1 cellular context compared by ENCODE assay signal in the genomic region with DNA sequence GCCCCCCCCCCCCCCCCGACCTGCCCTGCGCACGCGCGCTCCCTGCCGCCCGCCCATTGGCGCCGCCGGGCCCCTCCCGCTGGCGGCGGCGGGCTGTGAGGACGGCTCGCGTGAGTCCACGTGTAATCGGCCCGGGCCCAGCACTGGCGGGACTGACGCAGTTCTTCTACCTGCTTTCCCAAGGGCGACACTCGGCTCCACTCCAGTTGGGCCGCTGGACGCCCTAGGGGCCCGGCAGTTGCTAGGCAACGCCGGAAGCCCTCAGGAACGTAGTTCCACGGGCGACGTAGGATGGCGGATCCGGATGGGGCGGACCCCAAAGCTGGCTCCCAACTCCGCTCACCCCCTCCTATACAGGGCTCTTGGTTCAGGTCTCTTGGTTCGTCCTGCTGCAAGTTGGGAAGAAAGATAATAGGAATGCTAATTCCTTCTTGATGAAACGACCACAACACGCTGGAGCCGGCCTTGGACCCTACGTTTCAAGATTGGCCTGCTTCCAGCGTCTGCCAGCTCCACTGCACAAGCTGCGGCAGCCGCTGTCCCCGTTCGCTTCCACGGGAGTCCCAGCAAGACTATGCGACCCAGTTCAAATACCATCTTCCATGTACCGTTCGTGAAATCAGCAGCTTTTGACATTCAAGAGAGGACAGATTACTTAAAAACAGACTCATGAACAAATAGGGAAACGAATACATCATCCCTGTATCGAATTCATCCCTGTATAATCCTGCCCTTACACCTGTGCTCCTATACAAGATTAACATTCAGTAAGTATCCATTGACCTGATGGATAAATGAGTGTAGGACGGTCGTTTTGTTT.
TF ChIP-seq lines count a peak whose summit lies in the region.

No MANE protein-coding gene starts in this region.

TF ChIP-seq in HepG2, 621 proteins besides CTCF, POLR2A, EP300 and RAD21 (continued from another document and continues in another):
- TF ChIP-seq, protein P1, sequence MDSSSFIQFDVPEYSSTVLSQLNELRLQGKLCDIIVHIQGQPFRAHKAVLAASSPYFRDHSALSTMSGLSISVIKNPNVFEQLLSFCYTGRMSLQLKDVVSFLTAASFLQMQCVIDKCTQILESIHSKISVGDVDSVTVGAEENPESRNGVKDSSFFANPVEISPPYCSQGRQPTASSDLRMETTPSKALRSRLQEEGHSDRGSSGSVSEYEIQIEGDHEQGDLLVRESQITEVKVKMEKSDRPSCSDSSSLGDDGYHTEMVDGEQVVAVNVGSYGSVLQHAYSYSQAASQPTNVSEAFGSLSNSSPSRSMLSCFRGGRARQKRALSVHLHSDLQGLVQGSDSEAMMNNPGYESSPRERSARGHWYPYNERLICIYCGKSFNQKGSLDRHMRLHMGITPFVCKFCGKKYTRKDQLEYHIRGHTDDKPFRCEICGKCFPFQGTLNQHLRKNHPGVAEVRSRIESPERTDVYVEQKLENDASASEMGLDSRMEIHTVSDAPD (CRISPR knock-in tag; IDR thresholded peaks at IDR 0.05), result no peak
- peak; percentile 55 for TF ChIP-seq MIXL1 (CRISPR knock-in tag; IDR thresholded peaks at IDR 0.05)
- TF ChIP-seq ZNF460 (CRISPR knock-in tag; IDR thresholded peaks at IDR 0.05; ENCODE audit: borderline replicate concordance), result 0 out of 2 replicates have a peak, but pooled peaks have one; percentile 43
- no peak for TF ChIP-seq JUND (CRISPR knock-in tag; IDR thresholded peaks at IDR 0.05)
- peak; percentile 94 for TF ChIP-seq ZFP37 (CRISPR knock-in tag; IDR thresholded peaks at IDR 0.05; ENCODE audit: borderline replicate concordance)
- no peak for TF ChIP-seq SMAD9 (CRISPR knock-in tag; IDR thresholded peaks at IDR 0.05)
- peak; percentile 90 for TF ChIP-seq SMYD3 (CRISPR knock-in tag; IDR thresholded peaks at IDR 0.05)
- no peak for TF ChIP-seq ZNF296 (CRISPR knock-in tag; conservative IDR thresholded peaks at IDR 0.05)
- TF ChIP-seq FOXK2 (IDR thresholded peaks at IDR 0.05), result no peak
- TF ChIP-seq ZNF317 (CRISPR knock-in tag; IDR thresholded peaks at IDR 0.05), result peak; percentile 42; the same call in 1 of the 2 replicates
- no peak for TF ChIP-seq EEA1 (CRISPR knock-in tag; IDR thresholded peaks at IDR 0.05; ENCODE audit: borderline replicate concordance)
- no peak for TF ChIP-seq AGO1 (IDR thresholded peaks at IDR 0.05; ENCODE audit: low read depth, low read length, poor library complexity, severe bottlenecking)
- peak; percentile 84 for TF ChIP-seq IRF2 (CRISPR knock-in tag; IDR thresholded peaks at IDR 0.05)
- TF ChIP-seq CEBPG (CRISPR knock-in tag; IDR thresholded peaks at IDR 0.05), result peak; percentile 38
- peak; percentile 74 for TF ChIP-seq CREM (IDR thresholded peaks at IDR 0.05)
- TF ChIP-seq CREM (CRISPR knock-in tag; IDR thresholded peaks at IDR 0.05), result no peak
- peak; percentile 92 for TF ChIP-seq ZNF776 (CRISPR knock-in tag; IDR thresholded peaks at IDR 0.05)
- TF ChIP-seq ZNF629 (CRISPR knock-in tag; conservative IDR thresholded peaks at IDR 0.05), result peak; percentile 49; the same call in 1 of the 2 replicates
- TF ChIP-seq, protein P2, sequence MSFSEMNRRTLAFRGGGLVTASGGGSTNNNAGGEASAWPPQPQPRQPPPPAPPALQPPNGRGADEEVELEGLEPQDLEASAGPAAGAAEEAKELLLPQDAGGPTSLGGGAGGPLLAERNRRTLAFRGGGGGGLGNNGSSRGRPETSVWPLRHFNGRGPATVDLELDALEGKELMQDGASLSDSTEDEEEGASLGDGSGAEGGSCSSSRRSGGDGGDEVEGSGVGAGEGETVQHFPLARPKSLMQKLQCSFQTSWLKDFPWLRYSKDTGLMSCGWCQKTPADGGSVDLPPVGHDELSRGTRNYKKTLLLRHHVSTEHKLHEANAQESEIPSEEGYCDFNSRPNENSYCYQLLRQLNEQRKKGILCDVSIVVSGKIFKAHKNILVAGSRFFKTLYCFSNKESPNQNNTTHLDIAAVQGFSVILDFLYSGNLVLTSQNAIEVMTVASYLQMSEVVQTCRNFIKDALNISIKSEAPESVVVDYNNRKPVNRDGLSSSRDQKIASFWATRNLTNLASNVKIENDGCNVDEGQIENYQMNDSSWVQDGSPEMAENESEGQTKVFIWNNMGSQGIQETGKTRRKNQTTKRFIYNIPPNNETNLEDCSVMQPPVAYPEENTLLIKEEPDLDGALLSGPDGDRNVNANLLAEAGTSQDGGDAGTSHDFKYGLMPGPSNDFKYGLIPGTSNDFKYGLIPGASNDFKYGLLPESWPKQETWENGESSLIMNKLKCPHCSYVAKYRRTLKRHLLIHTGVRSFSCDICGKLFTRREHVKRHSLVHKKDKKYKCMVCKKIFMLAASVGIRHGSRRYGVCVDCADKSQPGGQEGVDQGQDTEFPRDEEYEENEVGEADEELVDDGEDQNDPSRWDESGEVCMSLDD (CRISPR knock-in tag; IDR thresholded peaks at IDR 0.05; ENCODE audit: borderline replicate concordance), result peak; percentile 87; the same call in 1 of the 2 replicates
- TF ChIP-seq GTF2F1 (IDR thresholded peaks at IDR 0.05; ENCODE audit: low read length), result no peak
- TF ChIP-seq, protein P3, sequence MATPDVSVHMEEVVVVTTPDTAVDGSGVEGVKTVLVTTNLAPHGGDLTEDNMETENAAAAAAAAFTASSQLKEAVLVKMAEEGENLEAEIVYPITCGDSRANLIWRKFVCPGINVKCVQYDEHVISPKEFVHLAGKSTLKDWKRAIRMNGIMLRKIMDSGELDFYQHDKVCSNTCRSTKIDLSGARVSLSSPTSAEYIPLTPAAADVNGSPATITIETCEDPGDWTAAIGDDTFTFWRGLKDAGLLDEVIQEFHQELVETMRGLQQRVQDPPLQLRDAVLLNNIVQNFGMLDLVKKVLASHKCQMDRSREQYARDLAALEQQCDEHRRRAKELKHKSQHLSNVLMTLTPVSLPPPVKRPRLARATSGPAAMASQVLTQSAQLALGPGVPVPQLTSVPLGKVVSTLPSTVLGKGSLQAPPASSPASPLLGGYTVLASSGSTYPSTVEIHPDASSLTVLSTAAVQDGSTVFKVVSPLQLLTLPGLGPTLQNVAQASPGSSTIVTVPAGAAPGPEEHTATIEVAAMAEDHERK (CRISPR knock-in tag; IDR thresholded peaks at IDR 0.05; ENCODE audit: low read depth), result 0 out of 2 replicates have a peak, but pooled peaks have one; percentile 48
- TF ChIP-seq EHMT2 (IDR thresholded peaks at IDR 0.05; ENCODE audit: borderline replicate concordance, low read depth, low read length), result no peak
- TF ChIP-seq, protein P4, sequence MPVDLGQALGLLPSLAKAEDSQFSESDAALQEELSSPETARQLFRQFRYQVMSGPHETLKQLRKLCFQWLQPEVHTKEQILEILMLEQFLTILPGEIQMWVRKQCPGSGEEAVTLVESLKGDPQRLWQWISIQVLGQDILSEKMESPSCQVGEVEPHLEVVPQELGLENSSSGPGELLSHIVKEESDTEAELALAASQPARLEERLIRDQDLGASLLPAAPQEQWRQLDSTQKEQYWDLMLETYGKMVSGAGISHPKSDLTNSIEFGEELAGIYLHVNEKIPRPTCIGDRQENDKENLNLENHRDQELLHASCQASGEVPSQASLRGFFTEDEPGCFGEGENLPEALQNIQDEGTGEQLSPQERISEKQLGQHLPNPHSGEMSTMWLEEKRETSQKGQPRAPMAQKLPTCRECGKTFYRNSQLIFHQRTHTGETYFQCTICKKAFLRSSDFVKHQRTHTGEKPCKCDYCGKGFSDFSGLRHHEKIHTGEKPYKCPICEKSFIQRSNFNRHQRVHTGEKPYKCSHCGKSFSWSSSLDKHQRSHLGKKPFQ (CRISPR knock-in tag; IDR thresholded peaks at IDR 0.05; ENCODE audit: insufficient replicate concordance), result peak; percentile 95
- TF ChIP-seq ZNF496 (CRISPR knock-in tag; IDR thresholded peaks at IDR 0.05; ENCODE audit: insufficient replicate concordance), result no peak
- no peak for TF ChIP-seq MBNL3 (CRISPR knock-in tag; conservative IDR thresholded peaks at IDR 0.05)
- TF ChIP-seq ARNT2 (CRISPR knock-in tag; IDR thresholded peaks at IDR 0.05; ENCODE audit: low read depth), result peak; percentile 98
- no peak for TF ChIP-seq FOXA1 (IDR thresholded peaks at IDR 0.05)
- no peak for TF ChIP-seq FOXA1 (CRISPR knock-in tag; IDR thresholded peaks at IDR 0.05)
- TF ChIP-seq ZNF713 (CRISPR knock-in tag; IDR thresholded peaks at IDR 0.05), result peak; percentile 18; the same call in 1 of the 2 replicates
- TF ChIP-seq, protein P5, sequence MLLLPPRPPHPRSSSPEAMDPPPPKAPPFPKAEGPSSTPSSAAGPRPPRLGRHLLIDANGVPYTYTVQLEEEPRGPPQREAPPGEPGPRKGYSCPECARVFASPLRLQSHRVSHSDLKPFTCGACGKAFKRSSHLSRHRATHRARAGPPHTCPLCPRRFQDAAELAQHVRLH (CRISPR knock-in tag; IDR thresholded peaks at IDR 0.05; ENCODE audit: borderline replicate concordance, low read depth), result peak; percentile 94; the same call in 1 of the 2 replicates
- no peak for TF ChIP-seq SNAI1 (CRISPR knock-in tag; IDR thresholded peaks at IDR 0.05; ENCODE audit: borderline replicate concordance)
- TF ChIP-seq KMT2A (CRISPR knock-in tag; IDR thresholded peaks at IDR 0.05), result peak; percentile 84
- TF ChIP-seq ZNF24 (IDR thresholded peaks at IDR 0.05), result no peak
- TF ChIP-seq, protein P6, sequence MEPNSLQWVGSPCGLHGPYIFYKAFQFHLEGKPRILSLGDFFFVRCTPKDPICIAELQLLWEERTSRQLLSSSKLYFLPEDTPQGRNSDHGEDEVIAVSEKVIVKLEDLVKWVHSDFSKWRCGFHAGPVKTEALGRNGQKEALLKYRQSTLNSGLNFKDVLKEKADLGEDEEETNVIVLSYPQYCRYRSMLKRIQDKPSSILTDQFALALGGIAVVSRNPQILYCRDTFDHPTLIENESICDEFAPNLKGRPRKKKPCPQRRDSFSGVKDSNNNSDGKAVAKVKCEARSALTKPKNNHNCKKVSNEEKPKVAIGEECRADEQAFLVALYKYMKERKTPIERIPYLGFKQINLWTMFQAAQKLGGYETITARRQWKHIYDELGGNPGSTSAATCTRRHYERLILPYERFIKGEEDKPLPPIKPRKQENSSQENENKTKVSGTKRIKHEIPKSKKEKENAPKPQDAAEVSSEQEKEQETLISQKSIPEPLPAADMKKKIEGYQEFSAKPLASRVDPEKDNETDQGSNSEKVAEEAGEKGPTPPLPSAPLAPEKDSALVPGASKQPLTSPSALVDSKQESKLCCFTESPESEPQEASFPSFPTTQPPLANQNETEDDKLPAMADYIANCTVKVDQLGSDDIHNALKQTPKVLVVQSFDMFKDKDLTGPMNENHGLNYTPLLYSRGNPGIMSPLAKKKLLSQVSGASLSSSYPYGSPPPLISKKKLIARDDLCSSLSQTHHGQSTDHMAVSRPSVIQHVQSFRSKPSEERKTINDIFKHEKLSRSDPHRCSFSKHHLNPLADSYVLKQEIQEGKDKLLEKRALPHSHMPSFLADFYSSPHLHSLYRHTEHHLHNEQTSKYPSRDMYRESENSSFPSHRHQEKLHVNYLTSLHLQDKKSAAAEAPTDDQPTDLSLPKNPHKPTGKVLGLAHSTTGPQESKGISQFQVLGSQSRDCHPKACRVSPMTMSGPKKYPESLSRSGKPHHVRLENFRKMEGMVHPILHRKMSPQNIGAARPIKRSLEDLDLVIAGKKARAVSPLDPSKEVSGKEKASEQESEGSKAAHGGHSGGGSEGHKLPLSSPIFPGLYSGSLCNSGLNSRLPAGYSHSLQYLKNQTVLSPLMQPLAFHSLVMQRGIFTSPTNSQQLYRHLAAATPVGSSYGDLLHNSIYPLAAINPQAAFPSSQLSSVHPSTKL (CRISPR knock-in tag; IDR thresholded peaks at IDR 0.05), result peak; percentile 81
- TF ChIP-seq, protein P7, sequence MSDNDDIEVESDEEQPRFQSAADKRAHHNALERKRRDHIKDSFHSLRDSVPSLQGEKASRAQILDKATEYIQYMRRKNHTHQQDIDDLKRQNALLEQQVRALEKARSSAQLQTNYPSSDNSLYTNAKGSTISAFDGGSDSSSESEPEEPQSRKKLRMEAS (IDR thresholded peaks at IDR 0.05), result peak; percentile 99
- no peak for TF ChIP-seq SSRP1 (CRISPR knock-in tag; IDR thresholded peaks at IDR 0.05)
- TF ChIP-seq, protein P8, sequence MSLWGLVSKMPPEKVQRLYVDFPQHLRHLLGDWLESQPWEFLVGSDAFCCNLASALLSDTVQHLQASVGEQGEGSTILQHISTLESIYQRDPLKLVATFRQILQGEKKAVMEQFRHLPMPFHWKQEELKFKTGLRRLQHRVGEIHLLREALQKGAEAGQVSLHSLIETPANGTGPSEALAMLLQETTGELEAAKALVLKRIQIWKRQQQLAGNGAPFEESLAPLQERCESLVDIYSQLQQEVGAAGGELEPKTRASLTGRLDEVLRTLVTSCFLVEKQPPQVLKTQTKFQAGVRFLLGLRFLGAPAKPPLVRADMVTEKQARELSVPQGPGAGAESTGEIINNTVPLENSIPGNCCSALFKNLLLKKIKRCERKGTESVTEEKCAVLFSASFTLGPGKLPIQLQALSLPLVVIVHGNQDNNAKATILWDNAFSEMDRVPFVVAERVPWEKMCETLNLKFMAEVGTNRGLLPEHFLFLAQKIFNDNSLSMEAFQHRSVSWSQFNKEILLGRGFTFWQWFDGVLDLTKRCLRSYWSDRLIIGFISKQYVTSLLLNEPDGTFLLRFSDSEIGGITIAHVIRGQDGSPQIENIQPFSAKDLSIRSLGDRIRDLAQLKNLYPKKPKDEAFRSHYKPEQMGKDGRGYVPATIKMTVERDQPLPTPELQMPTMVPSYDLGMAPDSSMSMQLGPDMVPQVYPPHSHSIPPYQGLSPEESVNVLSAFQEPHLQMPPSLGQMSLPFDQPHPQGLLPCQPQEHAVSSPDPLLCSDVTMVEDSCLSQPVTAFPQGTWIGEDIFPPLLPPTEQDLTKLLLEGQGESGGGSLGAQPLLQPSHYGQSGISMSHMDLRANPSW (CRISPR knock-in tag; IDR thresholded peaks at IDR 0.05; ENCODE audit: borderline replicate concordance), result no peak
- peak; percentile 67; the same call in 1 of the 2 replicates for TF ChIP-seq SOX5 (CRISPR knock-in tag; IDR thresholded peaks at IDR 0.05; ENCODE audit: borderline replicate concordance)
- TF ChIP-seq ZNF678 (CRISPR knock-in tag; IDR thresholded peaks at IDR 0.05), result no peak; the same call in 1 of the 2 replicates
- TF ChIP-seq, protein P9, sequence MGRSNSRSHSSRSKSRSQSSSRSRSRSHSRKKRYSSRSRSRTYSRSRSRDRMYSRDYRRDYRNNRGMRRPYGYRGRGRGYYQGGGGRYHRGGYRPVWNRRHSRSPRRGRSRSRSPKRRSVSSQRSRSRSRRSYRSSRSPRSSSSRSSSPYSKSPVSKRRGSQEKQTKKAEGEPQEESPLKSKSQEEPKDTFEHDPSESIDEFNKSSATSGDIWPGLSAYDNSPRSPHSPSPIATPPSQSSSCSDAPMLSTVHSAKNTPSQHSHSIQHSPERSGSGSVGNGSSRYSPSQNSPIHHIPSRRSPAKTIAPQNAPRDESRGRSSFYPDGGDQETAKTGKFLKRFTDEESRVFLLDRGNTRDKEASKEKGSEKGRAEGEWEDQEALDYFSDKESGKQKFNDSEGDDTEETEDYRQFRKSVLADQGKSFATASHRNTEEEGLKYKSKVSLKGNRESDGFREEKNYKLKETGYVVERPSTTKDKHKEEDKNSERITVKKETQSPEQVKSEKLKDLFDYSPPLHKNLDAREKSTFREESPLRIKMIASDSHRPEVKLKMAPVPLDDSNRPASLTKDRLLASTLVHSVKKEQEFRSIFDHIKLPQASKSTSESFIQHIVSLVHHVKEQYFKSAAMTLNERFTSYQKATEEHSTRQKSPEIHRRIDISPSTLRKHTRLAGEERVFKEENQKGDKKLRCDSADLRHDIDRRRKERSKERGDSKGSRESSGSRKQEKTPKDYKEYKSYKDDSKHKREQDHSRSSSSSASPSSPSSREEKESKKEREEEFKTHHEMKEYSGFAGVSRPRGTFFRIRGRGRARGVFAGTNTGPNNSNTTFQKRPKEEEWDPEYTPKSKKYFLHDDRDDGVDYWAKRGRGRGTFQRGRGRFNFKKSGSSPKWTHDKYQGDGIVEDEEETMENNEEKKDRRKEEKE (IDR thresholded peaks at IDR 0.05), result no peak
